In the genomic region with DNA sequence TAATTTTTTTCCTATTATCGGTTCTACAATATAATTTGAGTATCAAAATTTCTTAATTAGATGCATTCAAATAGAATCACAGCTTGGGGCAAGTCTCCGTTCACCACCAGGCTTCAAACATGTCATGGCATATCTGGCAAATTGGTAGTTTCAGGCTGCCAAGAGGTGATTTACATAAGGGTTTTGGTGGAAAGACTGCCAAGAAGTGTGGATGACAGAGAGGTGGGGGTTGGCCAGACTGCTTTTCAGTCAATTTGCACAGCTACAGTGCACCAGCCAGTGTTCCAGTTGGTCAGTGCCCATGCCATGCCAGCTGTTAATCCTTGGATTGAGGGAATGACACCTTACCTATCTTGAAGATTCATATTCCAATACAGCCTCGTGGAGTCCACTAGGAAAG, we compare ENCODE assay signal across 14 cellular contexts. TPM values are rescaled to one million over a fixed set of nuclear protein-coding genes. Genes with fewer than 3 reads are reported as not detected.
DNase-seq lines count a peak whose midpoint lies in the region; ATAC-seq, FAIRE-seq and TF ChIP-seq lines count a peak whose summit lies in the region.
"Had no signal": no experiment of that assay in that cellular context is flagged by ENCODE, and none has a peak within 500 bp of the region (broad histone marks: within the 10 kb centered on the region; RNA-seq: fewer than 3 reads in every experiment).

No MANE protein-coding gene starts in this region.

- CTCF ChIA-PET in RWPE1 (lab: Yijun Ruan, JAX) = interaction anchor here (0.6 to 0.7 kb wide), 2 partner anchors 9 to 595 kb away, joined by 3 read pairs; no protein-coding TSS in a partner anchor

- POLR2A ChIA-PET in RWPE1 (lab: Yijun Ruan, JAX; ENCODE audit: low non-redundant PET) = no interaction called here

- H4K20me1 ChIP-seq in keratinocyte (ENCODE audit: control insufficient read depth, extremely low read depth, insufficient read depth, low read length) (no peaks in the 10 kb centered on the region), smooth muscle cell (ENCODE audit: low read depth) (no peaks in the 10 kb centered on the region)

- H3K27ac ChIP-seq in RWPE1 (peak overlapping the region; percentile 73), keratinocyte (ENCODE audit: control insufficient read depth, insufficient read depth, low read length) (peak overlapping the region; percentile 53), smooth muscle cell (ENCODE audit: low read depth) (no peak overlapping the region)
- H3K27ac ChIP-seq: GM23248, SJCRH30 had no signal

- dilution Hi-C loops in keratinocyte (cut with MboI; ENCODE audit: extremely low pct_ligation_motif_present, low sequenced_read_pairs) = no loop called here

- H3K27me3 ChIP-seq in keratinocyte (ENCODE audit: control insufficient read depth, extremely low read depth, insufficient read depth, low read length) (no peaks in the 10 kb centered on the region), smooth muscle cell (ENCODE audit: low read depth) (no peaks in the 10 kb centered on the region)
- H3K27me3 ChIP-seq: SJCRH30 had no signal

- H3K9me1 ChIP-seq in keratinocyte (ENCODE audit: control insufficient read depth, extremely low read depth, insufficient read depth, low read length) = no peaks in the 10 kb centered on the region

- H2AFZ ChIP-seq in keratinocyte (ENCODE audit: control insufficient read depth, low read length) = no peak overlapping the region
- no peak overlapping the region for H2AFZ ChIP-seq in smooth muscle cell (ENCODE audit: low read depth)
- H2AFZ ChIP-seq: GM23248 had no signal

- no peak for ATAC-seq in GM21515 (IDR thresholded peaks at IDR 0.05; ENCODE audit: unreplicated experiment)

- TF ChIP-seq CTCF in RWPE1 (conservative IDR thresholded peaks at IDR 0.05; ENCODE audit: low read depth) (no peak), keratinocyte (optimal IDR thresholded peaks at IDR 0.05 in 1 of 3, IDR thresholded peaks at IDR 0.05 in 1 of 3, conservative IDR thresholded peaks at IDR 0.05 in 1 of 3; ENCODE audit: extremely low read depth in 1 of 3, insufficient read depth in 2 of 3, low read length in 3 of 3) (no peak), smooth muscle cell (IDR thresholded peaks at IDR 0.05; ENCODE audit: borderline replicate concordance, insufficient read depth, poor library complexity, severe bottlenecking) (no peak)

- 95% methylated on average over 3 of the region's 3 CpGs for WGBS in smooth muscle cell (ENCODE audit: low lambda C conversion rate)

- H3K9ac ChIP-seq in keratinocyte (ENCODE audit: control insufficient read depth, extremely low read depth, insufficient read depth, low read length) (peak overlapping the region; percentile 50), smooth muscle cell (ENCODE audit: low read depth) (no peak overlapping the region)
- H3K9ac ChIP-seq: GM23248 had no signal

- FAIRE-seq in keratinocyte (lab: Jason Lieb, UNC) = peak; percentile 88

- peak overlapping the region in 2 of 3 experiments; percentile 3 to 47 for H3K4me3 ChIP-seq in keratinocyte (ENCODE audit: control insufficient read depth in 2 of 3, extremely low read depth in 1 of 3, insufficient read depth in 2 of 3, low read depth in 1 of 3, low read length in 3 of 3)
- H3K4me3 ChIP-seq in smooth muscle cell = no peak overlapping the region
- H3K4me3 ChIP-seq: GM23248, SJCRH30 had no signal

- H3K9me3 ChIP-seq in keratinocyte (ENCODE audit: control insufficient read depth, low read depth, low read length) (no peaks in the 10 kb centered on the region), smooth muscle cell (replicated peaks; ENCODE audit: low read depth) (no peaks in the 10 kb centered on the region)
- H3K9me3 ChIP-seq: SJCRH30 had no signal

- H3K36me3 ChIP-seq in keratinocyte (ENCODE audit: control insufficient read depth in 2 of 2, extremely low read depth in 1 of 2, insufficient read depth in 2 of 2, low read length in 2 of 2) = no peaks in the 10 kb centered on the region
- no peaks in the 10 kb centered on the region for H3K36me3 ChIP-seq in smooth muscle cell (ENCODE audit: low read depth)

- H3K4me2 ChIP-seq in keratinocyte (ENCODE audit: control insufficient read depth, extremely low read depth, insufficient read depth, low read depth, low read length) (peak overlapping the region; percentile 87), smooth muscle cell (no peak overlapping the region)

- H3K4me1 ChIP-seq in keratinocyte (ENCODE audit: control insufficient read depth, extremely low read depth, insufficient read depth, low read length) (peaks cover 52% of the 10 kb centered on the region), smooth muscle cell (ENCODE audit: low read depth) (peaks cover 4% of the 10 kb centered on the region)
- H3K4me1 ChIP-seq: SJCRH30 had no signal

- no peaks in the 10 kb centered on the region for H3F3A ChIP-seq in smooth muscle cell (ENCODE audit: low read depth)

- DNase-seq in DMS 273 treated with DMSO at 0.1 percent for 48 hours (lab: John Stamatoyannopoulos, UW) (peak; percentile 96), NCI-H1092 (lab: John Stamatoyannopoulos, UW) (peak; percentile 18), RWPE1 (ENCODE audit: low spot score) (peak; percentile 70), keratinocyte (ENCODE audit: low read depth, low spot score) (no peak), smooth muscle cell (lab: John Stamatoyannopoulos, UW; ENCODE audit: unreplicated experiment) (no peak), NCI-H128 (lab: John Stamatoyannopoulos, UW; ENCODE audit: unreplicated experiment) (no peak)
- no peak for DNase-seq in activated naive CD4-positive, alpha-beta T cell treated with Interleukin-2 at 50 U/mL for 16 hours
- DNase-seq: activated effector memory CD4-positive, alpha-beta T cell treated with anti-CD3 and anti-CD28 coated beads, Interleukin-2, amount 50 U/mL, for 16 hours; DND-41; glutamatergic neuron; GM23248; SJCRH30; stimulated activated CD4-positive, alpha-beta T cell treated with anti-CD3 and anti-CD28 coated beads, Interleukin-2, amount 100 ng/mL, for 24 hours had no signal

- peaks cover 20% of the 10 kb centered on the region for H3K79me2 ChIP-seq in keratinocyte (ENCODE audit: control insufficient read depth, insufficient read depth, low read length)
- peaks cover 20% of the 10 kb centered on the region for H3K79me2 ChIP-seq in smooth muscle cell (ENCODE audit: low read depth)

RNA-seq across cellular contexts. Expression of a gene that starts 8.4 kb away (rescaled TPM):
- polyA plus RNA-seq in keratinocyte = 62.0 to 73.3 TPM (median 68.5 TPM) in 3 replicates
- polyA plus RNA-seq in keratinocyte (2011; ENCODE audit: low read depth) = 10.7 TPM
- polyA plus RNA-seq in keratinocyte (2011; cell fraction: cytosol; rRNA removed) = 44.5 and 70.9 TPM in 2 replicates
- polyA plus RNA-seq in keratinocyte (2011; cell fraction: nucleus; rRNA removed) = 52.7 and 60.1 TPM in 2 replicates
- polyA plus RNA-seq in keratinocyte (2012; ENCODE audit: low replicate concordance) = 33.2 and 50.8 TPM in 2 replicates
- 122 to 165 TPM (median 142 TPM) in 3 replicates for polyA minus RNA-seq in keratinocyte
- polyA minus RNA-seq in keratinocyte (2011; cell fraction: cytosol; rRNA and poly(A)+ RNA removed) = 90.7 TPM
- 97.9 and 213 TPM in 2 replicates for polyA minus RNA-seq in keratinocyte (2011; cell fraction: nucleus; rRNA and poly(A)+ RNA removed)
- 60.6 and 61.8 TPM in 2 replicates for total RNA-seq in smooth muscle cell
- 27.3 and 36.6 TPM in 2 replicates for polyA plus RNA-seq in smooth muscle cell

Comparison
In these comparisons a context has a peak if more than half of its experiments do, and no peak if none do; other contexts are left out.
1. DNase-seq: peak in DMS 273 treated with DMSO at 0.1 percent for 48 hours (single experiment), NCI-H1092 (single experiment) and RWPE1 (single experiment); none in keratinocyte (single experiment), activated naive CD4-positive, alpha-beta T cell treated with Interleukin-2 at 50 U/mL for 16 hours (single experiment), smooth muscle cell (single experiment) and NCI-H128 (single experiment).